In genomic region chr22:21532863-21533648, GRCh38 we compare ENCODE assay signal across 6 cellular contexts. TPM values are rescaled to one million over a fixed set of nuclear protein-coding genes. Genes with fewer than 3 reads are reported as not detected.
"Had no signal": no experiment of that assay in that cellular context is flagged by ENCODE, and none has a peak within 500 bp of the region (broad histone marks: within the 10 kb centered on the region; RNA-seq: fewer than 3 reads in every experiment).

No MANE protein-coding gene starts in this region.

RNA-seq across cellular contexts. Expression of gene RIMBP3C, which starts 18.2 kb away (rescaled TPM):
- total RNA-seq: myocyte, osteocyte, pulmonary artery endothelial cell, uterus had no signal
- polyA plus RNA-seq: stomach, urinary bladder had no signal
